11 cellular contexts compared by ENCODE assay signal in the genomic region with DNA sequence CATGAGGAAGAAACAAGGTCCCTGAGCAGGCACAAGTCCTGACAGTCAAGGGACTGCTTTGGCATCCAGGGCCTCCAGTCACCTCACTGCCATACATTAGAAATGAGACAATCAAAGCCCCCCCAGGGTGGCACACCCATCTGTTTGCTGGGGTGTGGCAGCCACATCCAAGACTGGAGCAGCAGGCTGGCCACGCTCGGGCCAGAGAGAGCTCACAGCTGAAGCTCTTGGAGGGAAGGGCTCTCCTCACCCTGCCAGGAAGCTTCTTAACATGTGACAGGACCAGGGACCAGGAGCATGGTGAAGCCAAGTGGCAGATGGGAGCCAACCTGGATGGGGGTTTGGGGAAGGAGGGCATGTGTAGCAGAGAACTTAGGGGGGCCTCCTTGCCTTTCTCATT. TPM values are rescaled to one million over a fixed set of nuclear protein-coding genes. Genes with fewer than 3 reads are reported as not detected.
DNase-seq lines count a peak whose midpoint lies in the region; ATAC-seq and TF ChIP-seq lines count a peak whose summit lies in the region.
"Had no signal": no experiment of that assay in that cellular context is flagged by ENCODE, and none has a peak within 500 bp of the region (broad histone marks: within the 10 kb centered on the region; RNA-seq: fewer than 3 reads in every experiment).

No MANE protein-coding gene starts in this region.

- H3K4me3 ChIP-seq in Caco-2 (ENCODE audit: low read depth, low read length): no peak overlapping the region
- H3K4me3 ChIP-seq in IMR-90 (ENCODE audit: insufficient read depth, low read depth, low read length): no peak overlapping the region
- H3K4me3 ChIP-seq in neuronal stem cell (ENCODE audit: low read length in 2 of 2): no peak overlapping the region
- H3K4me3 ChIP-seq: HAP-1 had no signal

- POLR2A ChIA-PET in Caco-2 (lab: Charles Lee) (no interaction called here), IMR-90 (lab: Charles Lee; ENCODE audit: unreplicated experiment) (no interaction called here)

- H3K36me3 ChIP-seq in Caco-2 (ENCODE audit: control insufficient read depth, insufficient read depth, low read length): no peaks in the 10 kb centered on the region; the same call in none of the 2 replicates
- H3K36me3 ChIP-seq in IMR-90 (ENCODE audit: control insufficient read depth, insufficient read depth, low read length): peaks cover 97% of the 10 kb centered on the region
- H3K36me3 ChIP-seq in neuronal stem cell (replicated peaks in 1 of 2; ENCODE audit: control insufficient read depth in 2 of 2, insufficient read depth in 2 of 2, low read length in 2 of 2): peaks cover 84 to 98% of the 10 kb centered on the region in 2 donors

- H2AFZ ChIP-seq in IMR-90 (replicated peaks; ENCODE audit: low read length, poor library complexity) (no peak overlapping the region), neuronal stem cell (ENCODE audit: low read length) (no peak overlapping the region)

- TF ChIP-seq CTCF in Caco-2 (IDR thresholded peaks at IDR 0.05; ENCODE audit: insufficient read depth in 1 of 2, low read depth in 1 of 2, low read length in 1 of 2, severe bottlenecking in 1 of 2, unreplicated experiment in 1 of 2): no peak
- no peak for TF ChIP-seq CTCF in IMR-90 (conservative IDR thresholded peaks at IDR 0.05; ENCODE audit: low read depth, low read length)

- no peak overlapping the region for H2BK12ac ChIP-seq in neuronal stem cell (ENCODE audit: low read length)

- H3K23ac ChIP-seq in IMR-90 (ENCODE audit: low read depth, low read length) (no peak overlapping the region), neuronal stem cell (ENCODE audit: low read depth, low read length, poor library complexity) (no peak overlapping the region)

- H3K4me2 ChIP-seq in IMR-90 (ENCODE audit: low read depth, low read length): no peak overlapping the region
- no peak overlapping the region for H3K4me2 ChIP-seq in neuronal stem cell (ENCODE audit: insufficient read depth, low read length, poor library complexity, severe bottlenecking)

- no peak overlapping the region for H3K56ac ChIP-seq in IMR-90 (ENCODE audit: extremely low read depth, insufficient read depth, low read length)

- BruUV-seq in Caco-2 (replicated peaks; lab: Mats Ljungman, UMichigan): no TSS peak
- TSS peak; percentile 80 for BruUV-seq in IMR-90 (replicated peaks; lab: Mats Ljungman, UMichigan)

- no peaks in the 10 kb centered on the region; the same call in none of the 2 replicates for H3K9me1 ChIP-seq in IMR-90 (ENCODE audit: insufficient read depth, low read length)

- TF ChIP-seq RAD21 in IMR-90 (IDR thresholded peaks at IDR 0.05; ENCODE audit: low read length): no peak

- intact Hi-C loops in Caco-2 (cut with micrococcal nuclease; ENCODE audit: unreplicated experiment): no loop called here
- intact Hi-C loops in IMR-90 (cut with micrococcal nuclease): no loop called here

- no peak overlapping the region for H2AK5ac ChIP-seq in IMR-90 (ENCODE audit: low read depth, low read length)
- H2AK5ac ChIP-seq in neuronal stem cell (ENCODE audit: low read depth, low read length): no peak overlapping the region

- H2BK5ac ChIP-seq in IMR-90 (ENCODE audit: low read depth, low read length, poor library complexity, severe bottlenecking) (no peak overlapping the region), neuronal stem cell (ENCODE audit: low read length) (no peak overlapping the region)

- no peaks in the 10 kb centered on the region for H3K27me3 ChIP-seq in Caco-2 (replicated peaks; ENCODE audit: control insufficient read depth, insufficient read depth, low read length)
- no peaks in the 10 kb centered on the region for H3K27me3 ChIP-seq in IMR-90 (ENCODE audit: control insufficient read depth, insufficient read depth, low read length)
- no peaks in the 10 kb centered on the region for H3K27me3 ChIP-seq in neuronal stem cell (ENCODE audit: control insufficient read depth in 3 of 3, insufficient read depth in 3 of 3, low read depth in 1 of 3, low read length in 3 of 3)

- peaks cover 0 to 13% of the 10 kb centered on the region in 2 experiments; a peak in 2 of 4 replicates for H3K79me1 ChIP-seq in IMR-90 (ENCODE audit: low read depth in 1 of 2, low read length in 2 of 2)
- H3K79me1 ChIP-seq in neuronal stem cell (ENCODE audit: low read depth, low read length): no peaks in the 10 kb centered on the region

- H3K9me3 Mint-ChIP-seq in Caco-2 (ENCODE audit: unreplicated experiment): no peaks in the 10 kb centered on the region

- H3K4me3 Mint-ChIP-seq in Caco-2 (ENCODE audit: unreplicated experiment): no peak overlapping the region

- H4K5ac ChIP-seq in IMR-90 (ENCODE audit: low read depth, low read length): no peak overlapping the region

- H3K9ac ChIP-seq in IMR-90 (ENCODE audit: low read depth, low read length) (no peak overlapping the region), neuronal stem cell (ENCODE audit: low read depth, low read length, poor library complexity) (peak overlapping the region; percentile 36)

- H2BK15ac ChIP-seq in IMR-90 (ENCODE audit: low read depth, low read length) (no peak overlapping the region), neuronal stem cell (ENCODE audit: low read length) (no peak overlapping the region)

- H3K4ac ChIP-seq in IMR-90 (ENCODE audit: low read depth, low read length) (no peak overlapping the region), neuronal stem cell (ENCODE audit: low read length) (no peak overlapping the region)

- H3K36me3 Mint-ChIP-seq in Caco-2 (ENCODE audit: insufficient read depth, unreplicated experiment): peaks cover 55% of the 10 kb centered on the region

- H3K9me3 ChIP-seq in Caco-2: no peaks in the 10 kb centered on the region
- H3K9me3 ChIP-seq in IMR-90 (ENCODE audit: control insufficient read depth, insufficient read depth, low read length): no peaks in the 10 kb centered on the region
- H3K9me3 ChIP-seq in neuronal stem cell (replicated peaks in 1 of 2; ENCODE audit: control insufficient read depth in 2 of 2, insufficient read depth in 1 of 2, low read depth in 1 of 2, low read length in 2 of 2): no peaks in the 10 kb centered on the region
- H3K9me3 ChIP-seq: HAP-1 had no signal

- H3K27me3 Mint-ChIP-seq in Caco-2 (ENCODE audit: insufficient read depth, unreplicated experiment): no peaks in the 10 kb centered on the region

- in situ Hi-C loops in IMR-90 (cut with MboI; ENCODE audit: low sequenced_read_pairs): no loop called here

- dilution Hi-C loops in IMR-90 (cut with HindIII; ENCODE audit: low sequenced_read_pairs, unreplicated experiment): no loop called here

- no peaks in the 10 kb centered on the region for H3K4me1 Mint-ChIP-seq in Caco-2 (ENCODE audit: low read depth, unreplicated experiment)

- no peak overlapping the region for H2BK20ac ChIP-seq in IMR-90 (ENCODE audit: low read depth, low read length)

- H3K14ac ChIP-seq in IMR-90 (replicated peaks; ENCODE audit: low read depth, low read length) (no peak overlapping the region), neuronal stem cell (ENCODE audit: low read length) (no peak overlapping the region)

- H4K8ac ChIP-seq in IMR-90 (ENCODE audit: low read depth in 2 of 2, low read length in 2 of 2) (no peak overlapping the region), neuronal stem cell (ENCODE audit: low read depth, low read length) (no peak overlapping the region)

- H3K18ac ChIP-seq in IMR-90 (ENCODE audit: low read depth, low read length) (no peak overlapping the region), neuronal stem cell (ENCODE audit: low read length) (no peak overlapping the region)

- no peaks in the 10 kb centered on the region for H3K4me1 ChIP-seq in Caco-2
- H3K4me1 ChIP-seq in IMR-90 (ENCODE audit: control insufficient read depth, insufficient read depth, low read length): no peaks in the 10 kb centered on the region
- no peaks in the 10 kb centered on the region for H3K4me1 ChIP-seq in neuronal stem cell (ENCODE audit: control insufficient read depth in 2 of 2, insufficient read depth in 1 of 2, low read depth in 1 of 2, low read length in 2 of 2)
- H3K4me1 ChIP-seq: HAP-1 had no signal

- H3K27ac ChIP-seq in IMR-90 (ENCODE audit: insufficient read depth, low read length): no peak overlapping the region
- H3K27ac ChIP-seq in neuronal stem cell (replicated peaks; ENCODE audit: low read length): no peak overlapping the region

- no peak for ATAC-seq in IMR-90 (ENCODE audit: low read depth)
- ATAC-seq: Right ventricle myocardium inferior had no signal

- no peak for DNase-seq in Caco-2
- no peak for DNase-seq in IMR-90
- peak; percentile 55 for DNase-seq in cerebellar cortex (ENCODE audit: low spot score)
- no peak for DNase-seq in neuronal stem cell (ENCODE audit: low spot score)
- DNase-seq in DMS153 (lab: John Stamatoyannopoulos, UW): no peak
- DNase-seq in NCI-H748 treated with DMSO at 0.1 percent for 48 hours (lab: John Stamatoyannopoulos, UW): no peak
- DNase-seq in NCI-H2227 treated with DMSO at 0.1 percent for 48 hours (lab: John Stamatoyannopoulos, UW): no peak
- DNase-seq: NCI-H187 treated with DMSO at 0.1 percent for 48 hours, NCI-H82 had no signal

- TF ChIP-seq POLR2A in IMR-90 (IDR thresholded peaks at IDR 0.05; ENCODE audit: low read depth, low read length): no peak

- peaks cover 27% of the 10 kb centered on the region for H4K20me1 ChIP-seq in IMR-90 (ENCODE audit: insufficient read depth, low read length)

- no peak overlapping the region for H4K91ac ChIP-seq in IMR-90 (ENCODE audit: insufficient read depth, low read depth, low read length)
- H4K91ac ChIP-seq in neuronal stem cell (ENCODE audit: low read depth, low read length, poor library complexity): no peak overlapping the region

- CTCF ChIA-PET in Caco-2 (lab: Charles Lee) (no interaction called here), IMR-90 (lab: Yijun Ruan, JAX) (interaction anchor here (0.6 kb wide), 1 partner anchor 171 kb away, joined by 5 read pairs; no protein-coding TSS in a partner anchor)

- no peak overlapping the region for H2BK120ac ChIP-seq in IMR-90 (ENCODE audit: low read depth, low read length)
- H2BK120ac ChIP-seq in neuronal stem cell (ENCODE audit: low read depth, low read length): no peak overlapping the region

- WGBS in IMR-90 (ENCODE audit: extremely low coverage in 2 of 2, insufficient read length in 1 of 2), 2 experiments: 86% methylated on average over 2 of the region's 2 CpGs; no CpG with 5 or more reads in 1 of the 2 experiments
- WGBS in neuronal stem cell (ENCODE audit: extremely low coverage in 2 of 2, insufficient read length in 2 of 2, insufficient replicate concordance in 1 of 2), 2 donors: no CpG with 5 or more reads among the region's 2 CpGs

- peak overlapping the region; percentile 36 for H3K27ac Mint-ChIP-seq in Caco-2 (ENCODE audit: unreplicated experiment)

- no peak overlapping the region for H2AK9ac ChIP-seq in IMR-90 (replicated peaks; ENCODE audit: low read depth, low read length, poor library complexity)

RNA-seq across cellular contexts. Expression of a gene that starts 10.0 kb away (rescaled TPM):
- total RNA-seq in Caco-2 (2022) (20.4 and 28.2 TPM in 2 replicates), IMR-90 (2012; rRNA removed) (15.3 and 18.1 TPM in 2 replicates)
- polyA plus RNA-seq in IMR-90 (2012; rRNA removed): 45.1 and 45.2 TPM in 2 replicates
- 24.5 and 40.0 TPM in 2 replicates for polyA plus RNA-seq in IMR-90 (2012; cell fraction: cytosol; rRNA removed)
- 227 and 302 TPM in 2 replicates for polyA plus RNA-seq in IMR-90 (2012; cell fraction: nucleus; rRNA removed; ENCODE audit: low replicate concordance)
- 37.0 TPM for polyA plus RNA-seq in neuronal stem cell (2013, experiment 1 of 2)
- polyA plus RNA-seq in neuronal stem cell (2013, experiment 2 of 2): 35.1 TPM

RNA-seq across cellular contexts. Expression of a gene that starts 23.7 kb away (rescaled TPM):
- total RNA-seq in Caco-2 (2022) (151 and 152 TPM in 2 replicates), IMR-90 (2012; rRNA removed) (81.9 and 92.5 TPM in 2 replicates)
- 59.1 and 61.8 TPM in 2 replicates for polyA plus RNA-seq in IMR-90 (2012; rRNA removed)
- 26.3 and 32.9 TPM in 2 replicates for polyA plus RNA-seq in IMR-90 (2012; cell fraction: cytosol; rRNA removed)
- 69.4 and 141 TPM in 2 replicates for polyA plus RNA-seq in IMR-90 (2012; cell fraction: nucleus; rRNA removed; ENCODE audit: low replicate concordance)
- 60.8 TPM for polyA plus RNA-seq in neuronal stem cell (2013, experiment 1 of 2)
- 59.3 TPM for polyA plus RNA-seq in neuronal stem cell (2013, experiment 2 of 2)

RNA-seq across cellular contexts. Expression of a gene that starts 37.4 kb away (rescaled TPM):
- total RNA-seq in Caco-2 (2022) (5.1 and 5.2 TPM in 2 replicates), IMR-90 (2012; rRNA removed) (under 0.01 TPM in 1 of 2 replicates, not detected in the other)
- 0.21 and 0.26 TPM in 2 replicates for polyA plus RNA-seq in IMR-90 (2012; rRNA removed)
- polyA plus RNA-seq in IMR-90 (2012; cell fraction: cytosol; rRNA removed): 0.13 and 0.62 TPM in 2 replicates
- 0.17 and 0.31 TPM in 2 replicates for polyA plus RNA-seq in IMR-90 (2012; cell fraction: nucleus; rRNA removed; ENCODE audit: low replicate concordance)
- polyA plus RNA-seq in neuronal stem cell (2013, experiment 1 of 2): 7.0 TPM
- 7.1 TPM for polyA plus RNA-seq in neuronal stem cell (2013, experiment 2 of 2)

RNA-seq across cellular contexts. Expression of a gene that starts 39.4 kb away (rescaled TPM):
- total RNA-seq in Caco-2 (2022) (89.8 and 92.9 TPM in 2 replicates), IMR-90 (2012; rRNA removed) (18.1 and 18.5 TPM in 2 replicates)
- 34.4 and 35.1 TPM in 2 replicates for polyA plus RNA-seq in IMR-90 (2012; rRNA removed)
- 26.6 and 34.5 TPM in 2 replicates for polyA plus RNA-seq in IMR-90 (2012; cell fraction: cytosol; rRNA removed)
- 171 and 194 TPM in 2 replicates for polyA plus RNA-seq in IMR-90 (2012; cell fraction: nucleus; rRNA removed; ENCODE audit: low replicate concordance)
- polyA plus RNA-seq in neuronal stem cell (2013, experiment 1 of 2): 34.7 TPM
- polyA plus RNA-seq in neuronal stem cell (2013, experiment 2 of 2): 37.2 TPM
